In genomic region chr12:88251798-88252197, GRCh38 we compare ENCODE assay signal across 16 cellular contexts.
DNase-seq lines count a peak whose midpoint lies in the region; ATAC-seq and TF ChIP-seq lines count a peak whose summit lies in the region.
"Had no signal": no experiment of that assay in that cellular context is flagged by ENCODE, and none has a peak within 500 bp of the region (broad histone marks: within the 10 kb centered on the region; RNA-seq: fewer than 3 reads in every experiment).

No MANE protein-coding gene starts in this region.

- DNase-seq in ELR (ENCODE audit: low read depth) = peak; percentile 28
- DNase-seq in IMR-90 = peak; percentile 12
- DNase-seq in fibroblast of mammary gland (ENCODE audit: low read depth) = peak; percentile 60
- DNase-seq in sciatic nerve (ENCODE audit: low spot score) = no peak
- DNase-seq in NCI-H774 (lab: John Stamatoyannopoulos, UW) = no peak
- DNase-seq in COLO829 (ENCODE audit: low spot score) = no peak
- DNase-seq in cerebellar cortex (ENCODE audit: low spot score) = no peak
- no peak for DNase-seq in activated effector memory CD4-positive, alpha-beta T cell treated with Interleukin-2 at 50 U/mL for 16 hours
- DNase-seq: ACHN; CD8-positive, alpha-beta T cell; COR-L47; DMS 273 treated with DMSO at 0.1 percent for 48 hours; DMS79; H9 had no signal

- no peak overlapping the region for H4K91ac ChIP-seq in IMR-90 (ENCODE audit: insufficient read depth, low read depth, low read length)

- no peaks in the 10 kb centered on the region for H3K36me3 ChIP-seq in IMR-90 (ENCODE audit: control insufficient read depth, insufficient read depth, low read length)
- H3K36me3 ChIP-seq: BLaER1 treated with 17β-estradiol and CSF1 and Interleukin-3, amounts not matched to agents 10 nM and 100 nM had no signal

- no peak overlapping the region for H3K14ac ChIP-seq in IMR-90 (replicated peaks; ENCODE audit: low read depth, low read length)

- TF ChIP-seq POLR2A in IMR-90 (IDR thresholded peaks at IDR 0.05; ENCODE audit: low read depth, low read length) = no peak

- POLR2A ChIA-PET in IMR-90 (lab: Charles Lee; ENCODE audit: unreplicated experiment) = interaction anchor here (0.6 kb wide), 1 partner anchor 684 kb away, joined by 3 read pairs; no protein-coding TSS in a partner anchor

- no TSS peak for BruUV-seq in IMR-90 (replicated peaks; lab: Mats Ljungman, UMichigan)

- no peak for TF ChIP-seq RAD21 in IMR-90 (IDR thresholded peaks at IDR 0.05; ENCODE audit: low read length)

- in situ Hi-C loops in IMR-90 (cut with MboI; ENCODE audit: low sequenced_read_pairs) = no loop called here

- H3K9me1 ChIP-seq in IMR-90 (ENCODE audit: insufficient read depth, low read length) = no peaks in the 10 kb centered on the region; the same call in 1 of the 2 replicates

- H3K4ac ChIP-seq in IMR-90 (ENCODE audit: low read depth, low read length) = no peak overlapping the region

- no peaks in the 10 kb centered on the region for H3K27me3 ChIP-seq in IMR-90 (ENCODE audit: control insufficient read depth, insufficient read depth, low read length)
- H3K27me3 ChIP-seq: BLaER1 treated with 17β-estradiol and CSF1 and Interleukin-3, amounts not matched to agents 10 nM and 100 nM had no signal

- H2AFZ ChIP-seq in IMR-90 (replicated peaks; ENCODE audit: low read length, poor library complexity) = no peak overlapping the region

- no peaks in the 10 kb centered on the region for H3K79me1 ChIP-seq in IMR-90 (ENCODE audit: low read depth in 1 of 2, low read length in 2 of 2)

- no peak overlapping the region for H3K4me2 ChIP-seq in IMR-90 (ENCODE audit: low read depth, low read length)
- H3K4me2 ChIP-seq: BLaER1 treated with 17β-estradiol and CSF1 and Interleukin-3, amounts not matched to agents 10 nM and 100 nM had no signal

- H2BK20ac ChIP-seq in IMR-90 (ENCODE audit: low read depth, low read length) = no peak overlapping the region

- H3K23ac ChIP-seq in IMR-90 (ENCODE audit: low read depth, low read length) = no peak overlapping the region

- no peak overlapping the region for H4K8ac ChIP-seq in IMR-90 (ENCODE audit: low read depth in 2 of 2, low read length in 2 of 2)

- H2BK5ac ChIP-seq in IMR-90 (ENCODE audit: low read depth, low read length, poor library complexity, severe bottlenecking) = no peak overlapping the region

- no peak overlapping the region for H2AK5ac ChIP-seq in IMR-90 (ENCODE audit: low read depth, low read length)

- ATAC-seq in IMR-90 (ENCODE audit: low read depth) (no peak), sciatic nerve (peak; percentile 77)
- ATAC-seq: CD8-positive, alpha-beta T cell; GM12878 had no signal

- CTCF ChIA-PET in IMR-90 (lab: Yijun Ruan, JAX) = interaction anchor here (0.8 kb wide), 1 partner anchor 8 kb away, joined by 3 read pairs; no protein-coding TSS in a partner anchor

- H2BK15ac ChIP-seq in IMR-90 (ENCODE audit: low read depth, low read length) = no peak overlapping the region

- H3K27ac ChIP-seq in IMR-90 (ENCODE audit: insufficient read depth, low read length) = no peak overlapping the region
- H3K27ac ChIP-seq: BLaER1 treated with 17β-estradiol and CSF1 and Interleukin-3, amounts not matched to agents 10 nM and 100 nM had no signal

- no peak overlapping the region for H3K4me3 ChIP-seq in IMR-90 (ENCODE audit: insufficient read depth, low read depth, low read length)
- H3K4me3 ChIP-seq in fibroblast of mammary gland (ENCODE audit: control insufficient read depth, low read depth, low read length) = no peak overlapping the region
- H3K4me3 ChIP-seq: BLaER1 treated with 17β-estradiol and CSF1 and Interleukin-3, amounts not matched to agents 10 nM and 100 nM; GM12878 had no signal

- no peak overlapping the region for H3K9ac ChIP-seq in IMR-90 (ENCODE audit: low read depth, low read length)
- H3K9ac ChIP-seq: BLaER1 treated with 17β-estradiol and CSF1 and Interleukin-3, amounts not matched to agents 10 nM and 100 nM had no signal

- dilution Hi-C loops in IMR-90 (cut with HindIII; ENCODE audit: low sequenced_read_pairs, unreplicated experiment) = no loop called here

- no peaks in the 10 kb centered on the region; the same call in 1 of the 2 replicates for H3K4me1 ChIP-seq in IMR-90 (ENCODE audit: control insufficient read depth, insufficient read depth, low read length)
- H3K4me1 ChIP-seq: BLaER1 treated with 17β-estradiol and CSF1 and Interleukin-3, amounts not matched to agents 10 nM and 100 nM had no signal

- intact Hi-C loops in IMR-90 (cut with micrococcal nuclease) (no loop called here), sciatic nerve (cut with DNase I) (no loop called here)

- no peaks in the 10 kb centered on the region for H3K9me3 ChIP-seq in IMR-90 (ENCODE audit: control insufficient read depth, insufficient read depth, low read length)
- H3K9me3 ChIP-seq: BLaER1 treated with 17β-estradiol and CSF1 and Interleukin-3, amounts not matched to agents 10 nM and 100 nM had no signal

- H2BK120ac ChIP-seq in IMR-90 (ENCODE audit: low read depth, low read length) = no peak overlapping the region

- H4K5ac ChIP-seq in IMR-90 (ENCODE audit: low read depth, low read length) = no peak overlapping the region

- no peaks in the 10 kb centered on the region for H4K20me1 ChIP-seq in IMR-90 (ENCODE audit: insufficient read depth, low read length)
- H4K20me1 ChIP-seq: BLaER1 treated with 17β-estradiol and CSF1 and Interleukin-3, amounts not matched to agents 10 nM and 100 nM had no signal

- no peak for TF ChIP-seq CTCF in IMR-90 (conservative IDR thresholded peaks at IDR 0.05; ENCODE audit: low read depth, low read length)
- no peak for TF ChIP-seq CTCF in fibroblast of mammary gland (conservative IDR thresholded peaks at IDR 0.05; ENCODE audit: control insufficient read depth, insufficient read depth, low read depth, low read length)

- no peak overlapping the region for H2AK9ac ChIP-seq in IMR-90 (replicated peaks; ENCODE audit: low read depth, low read length, poor library complexity)

- no peak overlapping the region for H3K56ac ChIP-seq in IMR-90 (ENCODE audit: extremely low read depth, insufficient read depth, low read length)

- no peak overlapping the region for H3K18ac ChIP-seq in IMR-90 (ENCODE audit: low read depth, low read length)

TF ChIP-seq in IMR-90, 13 proteins besides CTCF, POLR2A, EP300 and RAD21:
- TF ChIP-seq CHD1 (IDR thresholded peaks at IDR 0.05; ENCODE audit: low read depth, low read length) (no peak), MAZ (IDR thresholded peaks at IDR 0.05; ENCODE audit: borderline replicate concordance, low read depth, low read length) (no peak), RFX5 (IDR thresholded peaks at IDR 0.05; ENCODE audit: low read depth, low read length) (no peak), RCOR1 (IDR thresholded peaks at IDR 0.05; ENCODE audit: insufficient replicate concordance, low read length) (no peak), USF2 (IDR thresholded peaks at IDR 0.05; ENCODE audit: low read depth, low read length) (no peak), SMC3 (IDR thresholded peaks at IDR 0.05; ENCODE audit: low read depth, low read length) (no peak), FOS (IDR thresholded peaks at IDR 0.05; ENCODE audit: low read depth, low read length) (no peak), ELK1 (IDR thresholded peaks at IDR 0.05; ENCODE audit: borderline replicate concordance, low read depth, low read length) (no peak), BHLHE40 (IDR thresholded peaks at IDR 0.05; ENCODE audit: low read depth, low read length) (no peak), CEBPB (IDR thresholded peaks at IDR 0.05; ENCODE audit: low read depth, low read length) (no peak), NFE2L2 (IDR thresholded peaks at IDR 0.05; ENCODE audit: low read depth, low read length) (no peak), MXI1 (IDR thresholded peaks at IDR 0.05; ENCODE audit: borderline replicate concordance, low read depth, low read length) (no peak), MAFK (IDR thresholded peaks at IDR 0.05; ENCODE audit: low read depth, low read length) (no peak)

Comparison
In these comparisons a context has a peak if more than half of its experiments do, and no peak if none do; other contexts are left out.
1. DNase-seq: peak in ELR (single experiment), IMR-90 (single experiment) and fibroblast of mammary gland (single experiment); none in sciatic nerve (single experiment), NCI-H774 (single experiment), COLO829 (single experiment), cerebellar cortex (single experiment) and activated effector memory CD4-positive, alpha-beta T cell treated with Interleukin-2 at 50 U/mL for 16 hours (single experiment).